In genomic region chr4:1928356-1929235, GRCh38 we compare ENCODE assay signal across 15 cellular contexts. TPM values are rescaled to one million over a fixed set of nuclear protein-coding genes. Genes with fewer than 3 reads are reported as not detected.
A peak's percentile ranks its signal among the peaks of the same experiment; 100 is the strongest.
DNase-seq lines count a peak whose midpoint lies in the region; ATAC-seq and TF ChIP-seq lines count a peak whose summit lies in the region.
"Had no signal": no experiment of that assay in that cellular context is flagged by ENCODE, and none has a peak within 500 bp of the region (broad histone marks: within the 10 kb centered on the region; RNA-seq: fewer than 3 reads in every experiment).

No MANE protein-coding gene starts in this region.

- H3K27ac ChIP-seq in DND-41 (ENCODE audit: low read length) (no peak overlapping the region), IMR-90 (ENCODE audit: insufficient read depth, low read length) (peak overlapping the region; percentile 3; the same call in 1 of the 2 replicates)
- H3K27ac ChIP-seq: BLaER1 treated with 17β-estradiol and CSF1 and Interleukin-3, amounts not matched to agents 10 nM and 100 nM; heart right ventricle; ovary had no signal

- CTCF ChIA-PET in IMR-90 (lab: Yijun Ruan, JAX) = no interaction called here

- no peak overlapping the region for H2AK9ac ChIP-seq in IMR-90 (replicated peaks; ENCODE audit: low read depth, low read length, poor library complexity)

- H2AFZ ChIP-seq in DND-41 (ENCODE audit: low read depth, low read length) (no peak overlapping the region), IMR-90 (replicated peaks; ENCODE audit: low read length, poor library complexity) (no peak overlapping the region)

- no peaks in the 10 kb centered on the region for H3K4me1 ChIP-seq in DND-41 (ENCODE audit: insufficient read depth, low read length)
- peaks cover 10% of the 10 kb centered on the region for H3K4me1 ChIP-seq in IMR-90 (ENCODE audit: control insufficient read depth, insufficient read depth, low read length)
- no peaks in the 10 kb centered on the region for H3K4me1 ChIP-seq in mucosa of descending colon (ENCODE audit: low read depth)
- H3K4me1 ChIP-seq: BLaER1 treated with 17β-estradiol and CSF1 and Interleukin-3, amounts not matched to agents 10 nM and 100 nM; heart right ventricle had no signal

- intact Hi-C loops in IMR-90 (cut with micrococcal nuclease) (no loop called here), mucosa of descending colon (cut with DNase I, micrococcal nuclease) (no loop called here)

- H3K79me1 ChIP-seq in IMR-90 (ENCODE audit: low read depth in 1 of 2, low read length in 2 of 2) = peaks cover 38 to 73% of the 10 kb centered on the region in 2 experiments

- no peak overlapping the region for H3K4me2 ChIP-seq in DND-41 (ENCODE audit: insufficient read depth, low read length)
- H3K4me2 ChIP-seq in IMR-90 (ENCODE audit: low read depth, low read length) = no peak overlapping the region
- H3K4me2 ChIP-seq: BLaER1 treated with 17β-estradiol and CSF1 and Interleukin-3, amounts not matched to agents 10 nM and 100 nM had no signal

- H2BK15ac ChIP-seq in IMR-90 (ENCODE audit: low read depth, low read length) = no peak overlapping the region

- H3K27me3 ChIP-seq in DND-41 (ENCODE audit: insufficient read depth, low read length, poor library complexity) (no peaks in the 10 kb centered on the region), IMR-90 (ENCODE audit: control insufficient read depth, insufficient read depth, low read length) (no peaks in the 10 kb centered on the region)
- H3K27me3 ChIP-seq: BLaER1 treated with 17β-estradiol and CSF1 and Interleukin-3, amounts not matched to agents 10 nM and 100 nM; heart right ventricle; ovary had no signal

- no peak overlapping the region for H2BK5ac ChIP-seq in IMR-90 (ENCODE audit: low read depth, low read length, poor library complexity, severe bottlenecking)

- H3K36me3 Mint-ChIP-seq in activated T-helper 17 cell treated with anti-CD3 and anti-CD28 coated beads, Interleukin-2, amount 50 U/mL, for 72 hours (ENCODE audit: low read depth) = peaks cover 77% of the 10 kb centered on the region

- no peak for TF ChIP-seq CTCF in DND-41 (IDR thresholded peaks at IDR 0.05; ENCODE audit: borderline replicate concordance, extremely low read depth, low read length, poor library complexity, severe bottlenecking)
- TF ChIP-seq CTCF in IMR-90 (conservative IDR thresholded peaks at IDR 0.05; ENCODE audit: low read depth, low read length) = no peak
- TF ChIP-seq CTCF in mucosa of descending colon (IDR thresholded peaks at IDR 0.05) = no peak

- peaks cover 83% of the 10 kb centered on the region for H3K79me2 ChIP-seq in DND-41 (ENCODE audit: insufficient read depth, low read length)

- H3K4me1 Mint-ChIP-seq in activated T-helper 17 cell treated with anti-CD3 and anti-CD28 coated beads, Interleukin-2, amount 50 U/mL, for 72 hours = peaks cover 6% of the 10 kb centered on the region
- H3K4me1 Mint-ChIP-seq: T-cell had no signal

- H4K91ac ChIP-seq in IMR-90 (ENCODE audit: insufficient read depth, low read depth, low read length) = no peak overlapping the region

- no peak overlapping the region for H2BK120ac ChIP-seq in IMR-90 (ENCODE audit: low read depth, low read length)

- H3K9me3 Mint-ChIP-seq in activated T-helper 17 cell treated with anti-CD3 and anti-CD28 coated beads, Interleukin-2, amount 50 U/mL, for 72 hours = no peaks in the 10 kb centered on the region
- H3K9me3 Mint-ChIP-seq: stimulated activated naive CD8-positive, alpha-beta T cell treated with anti-CD3 and anti-CD28 coated beads, Interleukin-15, Interleukin-2, amounts not matched to agents 100 ng/mL and 50 ng/mL, for 24 hours; T-cell had no signal

- H3K36me3 ChIP-seq in DND-41 (ENCODE audit: insufficient read depth, low read length) (peaks cover 88% of the 10 kb centered on the region), IMR-90 (ENCODE audit: control insufficient read depth, insufficient read depth, low read length) (peaks cover 25% of the 10 kb centered on the region), mucosa of descending colon (ENCODE audit: low read depth) (peaks cover 9% of the 10 kb centered on the region)
- H3K36me3 ChIP-seq: ovary had no signal

- H3K27me3 Mint-ChIP-seq in activated T-helper 17 cell treated with anti-CD3 and anti-CD28 coated beads, Interleukin-2, amount 50 U/mL, for 72 hours = no peaks in the 10 kb centered on the region
- H3K27me3 Mint-ChIP-seq: stimulated activated naive CD8-positive, alpha-beta T cell treated with anti-CD3 and anti-CD28 coated beads, Interleukin-15, Interleukin-2, amounts not matched to agents 100 ng/mL and 50 ng/mL, for 24 hours; T-cell had no signal

- H3K9ac ChIP-seq in DND-41 (ENCODE audit: low read depth, low read length) (no peak overlapping the region), IMR-90 (ENCODE audit: low read depth, low read length) (no peak overlapping the region)
- H3K9ac ChIP-seq: BLaER1 treated with 17β-estradiol and CSF1 and Interleukin-3, amounts not matched to agents 10 nM and 100 nM had no signal

- H3K9me3 ChIP-seq in DND-41 (ENCODE audit: insufficient read depth, low read length, severe bottlenecking) (no peaks in the 10 kb centered on the region), IMR-90 (ENCODE audit: control insufficient read depth, insufficient read depth, low read length) (no peaks in the 10 kb centered on the region), mucosa of descending colon (no peaks in the 10 kb centered on the region)
- H3K9me3 ChIP-seq: BLaER1 treated with 17β-estradiol and CSF1 and Interleukin-3, amounts not matched to agents 10 nM and 100 nM; heart right ventricle; ovary had no signal

- H3K23ac ChIP-seq in IMR-90 (ENCODE audit: low read depth, low read length) = 0 out of 2 replicates have a peak overlapping the region, but pooled peaks have one; percentile 36

- peak overlapping the region; percentile 56 for H3K27ac Mint-ChIP-seq in activated T-helper 17 cell treated with anti-CD3 and anti-CD28 coated beads, Interleukin-2, amount 50 U/mL, for 72 hours
- H3K27ac Mint-ChIP-seq: stimulated activated naive CD8-positive, alpha-beta T cell treated with anti-CD3 and anti-CD28 coated beads, Interleukin-15, Interleukin-2, amounts not matched to agents 100 ng/mL and 50 ng/mL, for 24 hours; T-cell had no signal

- H3K4me3 ChIP-seq in DND-41 (ENCODE audit: low read depth in 1 of 2, low read length in 2 of 2) (no peak overlapping the region), IMR-90 (ENCODE audit: insufficient read depth, low read depth, low read length) (no peak overlapping the region), mucosa of descending colon (no peak overlapping the region)
- H3K4me3 ChIP-seq: BLaER1 treated with 17β-estradiol and CSF1 and Interleukin-3, amounts not matched to agents 10 nM and 100 nM; heart right ventricle; ovary had no signal

- dilution Hi-C loops in IMR-90 (cut with HindIII; ENCODE audit: low sequenced_read_pairs, unreplicated experiment) = no loop called here

- H3K14ac ChIP-seq in IMR-90 (replicated peaks; ENCODE audit: low read depth, low read length) = peak overlapping the region; percentile 70; the same call in 1 of the 2 replicates

- no peak for TF ChIP-seq RAD21 in IMR-90 (IDR thresholded peaks at IDR 0.05; ENCODE audit: low read length)

- WGBS in IMR-90 (ENCODE audit: extremely low coverage in 2 of 2, insufficient read length in 1 of 2), 2 experiments = 90% methylated on average over 7 of the region's 13 CpGs; no CpG with 5 or more reads in 1 of the 2 experiments

- no peak overlapping the region for H4K5ac ChIP-seq in IMR-90 (ENCODE audit: low read depth, low read length)

- H4K8ac ChIP-seq in IMR-90 (ENCODE audit: low read depth in 2 of 2, low read length in 2 of 2) = no peak overlapping the region

- in situ Hi-C loops in IMR-90 (cut with MboI; ENCODE audit: low sequenced_read_pairs) = no loop called here

- no peak overlapping the region; the same call in 1 of the 2 replicates for H2AK5ac ChIP-seq in IMR-90 (ENCODE audit: low read depth, low read length)

- H3K18ac ChIP-seq in IMR-90 (ENCODE audit: low read depth, low read length) = no peak overlapping the region

- no peak overlapping the region for H3K4me3 Mint-ChIP-seq in activated T-helper 17 cell treated with anti-CD3 and anti-CD28 coated beads, Interleukin-2, amount 50 U/mL, for 72 hours
- H3K4me3 Mint-ChIP-seq: stimulated activated naive CD8-positive, alpha-beta T cell treated with anti-CD3 and anti-CD28 coated beads, Interleukin-15, Interleukin-2, amounts not matched to agents 100 ng/mL and 50 ng/mL, for 24 hours; T-cell had no signal

- H3K9me1 ChIP-seq in IMR-90 (ENCODE audit: insufficient read depth, low read length) = peaks cover 23% of the 10 kb centered on the region

- H3K56ac ChIP-seq in IMR-90 (ENCODE audit: extremely low read depth, insufficient read depth, low read length) = no peak overlapping the region

- H4K20me1 ChIP-seq in DND-41 (ENCODE audit: insufficient read depth, low read length) = peaks cover 58% of the 10 kb centered on the region
- peaks cover 38% of the 10 kb centered on the region for H4K20me1 ChIP-seq in IMR-90 (ENCODE audit: insufficient read depth, low read length)

- POLR2A ChIA-PET in IMR-90 (lab: Charles Lee; ENCODE audit: unreplicated experiment) = no interaction called here

- peak overlapping the region; percentile 34; the same call in 1 of the 2 replicates for H3K4ac ChIP-seq in IMR-90 (ENCODE audit: low read depth, low read length)

- no peak for TF ChIP-seq POLR2A in IMR-90 (IDR thresholded peaks at IDR 0.05; ENCODE audit: low read depth, low read length)

- ATAC-seq in DND-41 (ENCODE audit: insufficient read depth, low read depth) (peak; percentile 15; the same call in 1 of the 3 replicates), IMR-90 (ENCODE audit: low read depth) (peak; percentile 35; the same call in 1 of the 2 replicates), mucosa of descending colon (peak; percentile 25)
- ATAC-seq in activated T-helper 17 cell treated with anti-CD3 and anti-CD28 coated beads, Interleukin-2, amount 50 U/mL, for 72 hours (replicated peaks) = peak; percentile 44
- ATAC-seq: T-cell had no signal

- H2BK20ac ChIP-seq in IMR-90 (ENCODE audit: low read depth, low read length) = no peak overlapping the region

- DNase-seq in DND-41 (no peak), IMR-90 (peak; percentile 27), mucosa of descending colon (no peak), NCI-H510A treated with DMSO at 0.1 percent for 48 hours (lab: John Stamatoyannopoulos, UW) (no peak), SW480 (ENCODE audit: low spot score) (no peak), cerebellar nuclear complex (lab: John Stamatoyannopoulos, UW) (no peak), Ammon's horn (ENCODE audit: low spot score) (no peak)
- DNase-seq: amygdala; heart right ventricle; NK-92 treated with Interleukin-12 subunit alpha and Interleukin-12 subunit beta, amount 100 ng/mL, for 24 hours; ovary had no signal

- no TSS peak for BruUV-seq in IMR-90 (replicated peaks; lab: Mats Ljungman, UMichigan)

RNA-seq across cellular contexts. Expression of gene NSD2, which starts 57.4 kb away (rescaled TPM):
- total RNA-seq in IMR-90 (2012; rRNA removed) (62.2 and 68.1 TPM in 2 replicates), mucosa of descending colon (100 to 1,000 TPM in 1 of 3 donors, 10 to 100 TPM in 2; 82.8 to 114 (median 83.3) TPM)
- polyA plus RNA-seq in IMR-90 (2012; rRNA removed) = 29.4 and 35.9 TPM in 2 replicates
- 16.7 and 21.3 TPM in 2 replicates for polyA plus RNA-seq in IMR-90 (2012; cell fraction: cytosol; rRNA removed)
- 73.1 and 75.4 TPM in 2 replicates for polyA plus RNA-seq in IMR-90 (2012; cell fraction: nucleus; rRNA removed; ENCODE audit: low replicate concordance)
- 100 to 1,000 TPM; 187 to 239 TPM for total RNA-seq in activated T-helper 17 cell treated with anti-CD3 and anti-CD28 coated beads, Interleukin-2, amount 50 U/mL, for 72 hours
